ENCODE assay signal across 8 cellular contexts in genomic region chr5:112921833-112922817, GRCh38. TPM values are rescaled to one million over a fixed set of nuclear protein-coding genes. Genes with fewer than 3 reads are reported as not detected.
A peak's percentile ranks its signal among the peaks of the same experiment; 100 is the strongest.
DNase-seq lines count a peak whose midpoint lies in the region; ATAC-seq and TF ChIP-seq lines count a peak whose summit lies in the region.

TSS of gene REEP5 (minus strand) at chr5:112922227. CDS start at chr5:112922190, 37 bp downstream.

- no peak for DNase-seq in AG09309 (ENCODE audit: low read depth)
- DNase-seq in NCI-H345 treated with DMSO at 0.1 percent for 48 hours (lab: John Stamatoyannopoulos, UW; ENCODE audit: unreplicated experiment) = peak; percentile 44
- DNase-seq in activated CD4-positive, alpha-beta T cell treated with anti-CD3 and anti-CD28 coated beads for 1 hour = peak; percentile 75
- peak; percentile 91 for DNase-seq in cerebellum (ENCODE audit: low spot score)
- peak; percentile 71 for DNase-seq in kidney glomerular epithelial cell (lab: John Stamatoyannopoulos, UW)
- DNase-seq in stimulated activated CD4-positive, alpha-beta T cell treated with anti-CD3 and anti-CD28 coated beads, Interleukin-1b, Interleukin-23, amount 100 ng/mL, for 24 hours (ENCODE audit: low read depth in 4 of 4, low spot score in 1 of 4) = peak; percentile 50 to 76 (median 64)

- peak within 1 kb of the TSS; percentile 90 for H3K4me3 ChIP-seq in AG09309 (ENCODE audit: control insufficient read depth, low read depth, low read length)

- ATAC-seq in GM18909 (IDR thresholded peaks at IDR 0.05; ENCODE audit: poor library complexity, unreplicated experiment) (peak; percentile 71), HG03175 (IDR thresholded peaks at IDR 0.05; ENCODE audit: unreplicated experiment) (peak; percentile 63)

- TF ChIP-seq CTCF in AG09309 (IDR thresholded peaks at IDR 0.05; ENCODE audit: control insufficient read depth, insufficient read depth, low read depth, low read length, missing control alignments) = peak; percentile 62

RNA-seq across cellular contexts. Expression of gene REEP5, which starts in this region (rescaled TPM):
- 49.7 TPM for total RNA-seq in cerebellum
